In genomic region chr3:18153571-18154173, GRCh38 we compare ENCODE assay signal across 11 cellular contexts.
DNase-seq lines count a peak whose midpoint lies in the region; ATAC-seq and TF ChIP-seq lines count a peak whose summit lies in the region.
"Had no signal": no experiment of that assay in that cellular context is flagged by ENCODE, and none has a peak within 500 bp of the region (broad histone marks: within the 10 kb centered on the region; RNA-seq: fewer than 3 reads in every experiment).

No MANE protein-coding gene starts in this region.

- H3K9me2 ChIP-seq in PC-3 (replicated peaks; ENCODE audit: low read length) = no peaks in the 10 kb centered on the region

- H3K4me3 Mint-ChIP-seq in activated naive CD8-positive, alpha-beta T cell treated with anti-CD3 and anti-CD28 coated beads, Interleukin-2, amount 50 U/mL, for 24 hours = no peak overlapping the region
- H3K4me3 Mint-ChIP-seq in activated naive CD8-positive, alpha-beta T cell treated with anti-CD3 and anti-CD28 coated beads for 36 hours = no peak overlapping the region
- H3K4me3 Mint-ChIP-seq in CD4-positive, alpha-beta T cell = no peak overlapping the region

- H3K9me3 ChIP-seq in PC-3 (ENCODE audit: low read length) (no peaks in the 10 kb centered on the region), upper lobe of right lung (no peaks in the 10 kb centered on the region), thyroid gland (no peaks in the 10 kb centered on the region)
- H3K9me3 ChIP-seq in CD4-positive, alpha-beta T cell (ENCODE audit: control insufficient read depth, low read length) = no peaks in the 10 kb centered on the region
- H3K9me3 ChIP-seq: prostate gland had no signal

- H3K27ac ChIP-seq in PC-3 (ENCODE audit: low read length) (0 out of 2 replicates have a peak overlapping the region, but pooled peaks have one; percentile 6), upper lobe of right lung (no peak overlapping the region), thyroid gland (no peak overlapping the region)
- no peak overlapping the region for H3K27ac ChIP-seq in CD4-positive, alpha-beta T cell (ENCODE audit: low read depth, low read length)
- H3K27ac ChIP-seq: prostate gland had no signal

- H3K79me2 ChIP-seq in PC-3 (ENCODE audit: low read length) = no peaks in the 10 kb centered on the region

- no peaks in the 10 kb centered on the region for H3F3A ChIP-seq in PC-3 (ENCODE audit: low read length, unreplicated experiment)

- TF ChIP-seq POLR2A in thyroid gland (IDR thresholded peaks at IDR 0.05) = no peak

- H2AFZ ChIP-seq in PC-3 (ENCODE audit: low read length) = no peak overlapping the region

- no peak for DNase-seq in activated naive CD8-positive, alpha-beta T cell treated with anti-CD3 and anti-CD28 coated beads, Interleukin-2, amount 50 U/mL, for 24 hours
- DNase-seq in activated naive CD8-positive, alpha-beta T cell treated with anti-CD3 and anti-CD28 coated beads for 36 hours = no peak
- DNase-seq in PC-3 (peak; percentile 86), fibroblast of the aortic adventitia (ENCODE audit: low read depth) (peak; percentile 86), upper lobe of right lung (no peak), DMS114 treated with DMSO at 0.1 percent for 48 hours (lab: John Stamatoyannopoulos, UW; ENCODE audit: unreplicated experiment) (no peak), thyroid gland (no peak)
- no peak for DNase-seq in CD4-positive, alpha-beta T cell
- DNase-seq: NCI-H2171 treated with DMSO at 0.1 percent for 48 hours, T1000 had no signal

- no peak for TF ChIP-seq CTCF in PC-3 (conservative IDR thresholded peaks at IDR 0.05; ENCODE audit: low read depth, low read length)
- TF ChIP-seq CTCF in fibroblast of the aortic adventitia (IDR thresholded peaks at IDR 0.05; ENCODE audit: insufficient read depth, low read length) = no peak
- no peak for TF ChIP-seq CTCF in upper lobe of right lung (IDR thresholded peaks at IDR 0.05)
- no peak for TF ChIP-seq CTCF in CD4-positive, alpha-beta T cell (IDR thresholded peaks at IDR 0.05)
- no peak for TF ChIP-seq CTCF in thyroid gland (IDR thresholded peaks at IDR 0.05)

- ATAC-seq in activated naive CD8-positive, alpha-beta T cell treated with anti-CD3 and anti-CD28 coated beads, Interleukin-2, amount 50 U/mL, for 24 hours = peak; percentile 63
- peak; percentile 98 for ATAC-seq in PC-3
- peak; percentile 47 for ATAC-seq in upper lobe of right lung
- no peak for ATAC-seq in CD4-positive, alpha-beta T cell (ENCODE audit: poor library complexity)

- intact Hi-C loops in PC-3 (cut with micrococcal nuclease) = no loop called here
- intact Hi-C loops in upper lobe of right lung (cut with DNase I) = no loop called here
- intact Hi-C loops in CD4-positive, alpha-beta T cell (cut with DNase I, micrococcal nuclease) = no loop called here
- intact Hi-C loops in thyroid gland (cut with DNase I) = no loop called here

- POLR2A ChIA-PET in PC-3 (lab: Charles Lee; ENCODE audit: unreplicated experiment) = no interaction called here
- POLR2A ChIA-PET in CD4-positive, alpha-beta T cell (lab: Charles Lee) = no interaction called here

- H3K36me3 ChIP-seq in PC-3 (ENCODE audit: low read depth, low read length) = no peaks in the 10 kb centered on the region
- no peaks in the 10 kb centered on the region for H3K36me3 ChIP-seq in upper lobe of right lung
- no peaks in the 10 kb centered on the region for H3K36me3 ChIP-seq in thyroid gland
- H3K36me3 ChIP-seq: prostate gland had no signal

- H3K9me3 Mint-ChIP-seq in activated naive CD8-positive, alpha-beta T cell treated with anti-CD3 and anti-CD28 coated beads, Interleukin-2, amount 50 U/mL, for 24 hours = no peaks in the 10 kb centered on the region
- H3K9me3 Mint-ChIP-seq in activated naive CD8-positive, alpha-beta T cell treated with anti-CD3 and anti-CD28 coated beads for 36 hours = no peaks in the 10 kb centered on the region
- no peaks in the 10 kb centered on the region for H3K9me3 Mint-ChIP-seq in CD4-positive, alpha-beta T cell

- CTCF ChIA-PET in PC-3 (lab: Charles Lee) = no interaction called here
- CTCF ChIA-PET in CD4-positive, alpha-beta T cell (lab: Charles Lee) = interaction anchor here (0.6 kb wide), 1 partner anchor 35 kb away, joined by 3 read pairs; no protein-coding TSS in a partner anchor

- no peaks in the 10 kb centered on the region for H3K27me3 Mint-ChIP-seq in activated naive CD8-positive, alpha-beta T cell treated with anti-CD3 and anti-CD28 coated beads, Interleukin-2, amount 50 U/mL, for 24 hours
- no peaks in the 10 kb centered on the region for H3K27me3 Mint-ChIP-seq in activated naive CD8-positive, alpha-beta T cell treated with anti-CD3 and anti-CD28 coated beads for 36 hours
- no peaks in the 10 kb centered on the region for H3K27me3 Mint-ChIP-seq in CD4-positive, alpha-beta T cell

- BruUV-seq in PC-3 (replicated peaks; lab: Mats Ljungman, UMichigan) = no TSS peak

- no peak overlapping the region for H3K9ac ChIP-seq in PC-3 (ENCODE audit: low read length)

- no peaks in the 10 kb centered on the region for H4K20me1 ChIP-seq in PC-3 (ENCODE audit: low read length)

- H3K4me2 ChIP-seq in PC-3 (ENCODE audit: low read length) = peak overlapping the region; percentile 32

- H3K4me3 ChIP-seq in PC-3 (ENCODE audit: low read length) (no peak overlapping the region), fibroblast of the aortic adventitia (ENCODE audit: low read depth, low read length) (no peak overlapping the region), upper lobe of right lung (no peak overlapping the region), thyroid gland (replicated peaks in 1 of 3) (no peak overlapping the region)
- H3K4me3 ChIP-seq: prostate gland had no signal

- WGBS in thyroid gland, 2 donors = 49 to 65% methylated on average over 3 of the region's 3 CpGs

- H3K36me3 Mint-ChIP-seq in activated naive CD8-positive, alpha-beta T cell treated with anti-CD3 and anti-CD28 coated beads, Interleukin-2, amount 50 U/mL, for 24 hours (ENCODE audit: low read depth) = no peaks in the 10 kb centered on the region
- no peaks in the 10 kb centered on the region for H3K36me3 Mint-ChIP-seq in activated naive CD8-positive, alpha-beta T cell treated with anti-CD3 and anti-CD28 coated beads for 36 hours
- no peaks in the 10 kb centered on the region for H3K36me3 Mint-ChIP-seq in CD4-positive, alpha-beta T cell (ENCODE audit: low read depth)

- peaks cover 5% of the 10 kb centered on the region for H3K4me1 Mint-ChIP-seq in activated naive CD8-positive, alpha-beta T cell treated with anti-CD3 and anti-CD28 coated beads, Interleukin-2, amount 50 U/mL, for 24 hours
- H3K4me1 Mint-ChIP-seq in activated naive CD8-positive, alpha-beta T cell treated with anti-CD3 and anti-CD28 coated beads for 36 hours = no peaks in the 10 kb centered on the region
- no peaks in the 10 kb centered on the region for H3K4me1 Mint-ChIP-seq in CD4-positive, alpha-beta T cell (ENCODE audit: low read depth)

- H3K27me3 ChIP-seq in PC-3 (ENCODE audit: low read length) (no peaks in the 10 kb centered on the region), upper lobe of right lung (no peaks in the 10 kb centered on the region), thyroid gland (no peaks in the 10 kb centered on the region)
- no peaks in the 10 kb centered on the region for H3K27me3 ChIP-seq in CD4-positive, alpha-beta T cell (ENCODE audit: control insufficient read depth, insufficient read depth, low read length)

- H3K27ac Mint-ChIP-seq in activated naive CD8-positive, alpha-beta T cell treated with anti-CD3 and anti-CD28 coated beads, Interleukin-2, amount 50 U/mL, for 24 hours = no peak overlapping the region
- no peak overlapping the region for H3K27ac Mint-ChIP-seq in activated naive CD8-positive, alpha-beta T cell treated with anti-CD3 and anti-CD28 coated beads for 36 hours
- no peak overlapping the region for H3K27ac Mint-ChIP-seq in CD4-positive, alpha-beta T cell

- H3K4me1 ChIP-seq in PC-3 (ENCODE audit: insufficient read depth, low read length) (peaks cover 13% of the 10 kb centered on the region), upper lobe of right lung (no peaks in the 10 kb centered on the region), thyroid gland (no peaks in the 10 kb centered on the region)
- H3K4me1 ChIP-seq: prostate gland had no signal

Comparison
In these comparisons a context has a peak if more than half of its experiments do, and no peak if none do; other contexts are left out.
1. DNase-seq: peak in PC-3 (single experiment) and fibroblast of the aortic adventitia (single experiment); none in activated naive CD8-positive, alpha-beta T cell treated with anti-CD3 and anti-CD28 coated beads, Interleukin-2, amount 50 U/mL, for 24 hours (single experiment), activated naive CD8-positive, alpha-beta T cell treated with anti-CD3 and anti-CD28 coated beads for 36 hours (single experiment), upper lobe of right lung (single experiment), CD4-positive, alpha-beta T cell (0 of 10), DMS114 treated with DMSO at 0.1 percent for 48 hours (single experiment) and thyroid gland (0 of 2).